In genomic region chr9:92440751-92441046, GRCh38 we compare ENCODE assay signal across 22 cellular contexts. TPM values are rescaled to one million over a fixed set of nuclear protein-coding genes. Genes with fewer than 3 reads are reported as not detected.
A peak's percentile ranks its signal among the peaks of the same experiment; 100 is the strongest.
DNase-seq lines count a peak whose midpoint lies in the region; ATAC-seq, FAIRE-seq and TF ChIP-seq lines count a peak whose summit lies in the region.
"Had no signal": no experiment of that assay in that cellular context is flagged by ENCODE, and none has a peak within 500 bp of the region (broad histone marks: within the 10 kb centered on the region; RNA-seq: fewer than 3 reads in every experiment).

No MANE protein-coding gene starts in this region.

- POLR2A ChIA-PET in activated CD8-positive, alpha-beta T cell treated with anti-CD3 and anti-CD28 coated beads for 36 hours (lab: Charles Lee) = no interaction called here
- POLR2A ChIA-PET in activated CD8-positive, alpha-beta T cell treated with anti-CD3 and anti-CD28 coated beads, Interleukin-2, amount 10 ng/mL, durations not matched to agents 7 days and 5 days (lab: Charles Lee) = no interaction called here
- POLR2A ChIA-PET in T-cell (lab: Charles Lee) = interaction anchor here in 1 of 2 donors (0.6 kb wide), 1 partner anchor 85 kb away, joined by 4 read pairs; no protein-coding TSS in a partner anchor

- DNase-seq in activated CD8-positive, alpha-beta T cell treated with anti-CD3 and anti-CD28 coated beads for 36 hours = no peak
- no peak for DNase-seq in activated CD8-positive, alpha-beta T cell treated with anti-CD3 and anti-CD28 coated beads, Interleukin-2, amount 10 ng/mL, durations not matched to agents 7 days and 5 days
- DNase-seq in T-cell (no peak), NCI-H1694 (lab: John Stamatoyannopoulos, UW) (no peak), RCC 7860 (ENCODE audit: low spot score) (no peak)
- no peak for DNase-seq in stimulated activated naive CD8-positive, alpha-beta T cell treated with anti-CD3 and anti-CD28 coated beads, Interleukin-15, Interleukin-2, amounts not matched to agents 100 U/mL and 50 U/mL, for 24 hours
- DNase-seq: activated CD8-positive, alpha-beta memory T cell treated with anti-CD3 and anti-CD28 coated beads, Interleukin-2, amount 50 U/mL, for 4 hours; brain microvascular endothelial cell; dermis blood vessel endothelial cell; left lung; NCI-H187; NCI-H510A; Right ventricle myocardium superior; stimulated activated naive CD4-positive, alpha-beta T cell; upper lobe of right lung had no signal

- no peaks in the 10 kb centered on the region for H3K9me3 Mint-ChIP-seq in activated CD8-positive, alpha-beta T cell treated with anti-CD3 and anti-CD28 coated beads for 36 hours
- no peaks in the 10 kb centered on the region for H3K9me3 Mint-ChIP-seq in activated CD8-positive, alpha-beta T cell treated with anti-CD3 and anti-CD28 coated beads, Interleukin-2, amount 10 ng/mL, durations not matched to agents 7 days and 5 days (ENCODE audit: insufficient read depth)
- H3K9me3 Mint-ChIP-seq in T-cell = no peaks in the 10 kb centered on the region
- H3K9me3 Mint-ChIP-seq: activated naive CD4-positive, alpha-beta T cell treated with anti-CD3 and anti-CD28 coated beads, Interleukin-2, amount 50 U/mL, for 72 hours had no signal

- peak; percentile 80 for ATAC-seq in activated CD8-positive, alpha-beta T cell treated with anti-CD3 and anti-CD28 coated beads for 36 hours
- ATAC-seq in activated CD8-positive, alpha-beta T cell treated with anti-CD3 and anti-CD28 coated beads, Interleukin-2, amount 10 ng/mL, durations not matched to agents 7 days and 5 days = no peak
- ATAC-seq in GM19395 (IDR thresholded peaks at IDR 0.05; ENCODE audit: unreplicated experiment) (peak; percentile 76), T-cell (replicated peaks in 1 of 4) (peak in 2 of 4 experiments; percentile 9 to 66), GM21576 (IDR thresholded peaks at IDR 0.05; ENCODE audit: unreplicated experiment) (no peak)
- ATAC-seq in stimulated activated naive CD8-positive, alpha-beta T cell treated with anti-CD3 and anti-CD28 coated beads, Interleukin-15, Interleukin-2, amounts not matched to agents 100 U/mL and 50 U/mL, for 24 hours = peak; percentile 43
- ATAC-seq: gastroesophageal sphincter, left lung, upper lobe of right lung, WTC11 had no signal

- FAIRE-seq in RCC 7860 (lab: Jason Lieb, UNC) = no peak

- CTCF ChIA-PET in activated CD8-positive, alpha-beta T cell treated with anti-CD3 and anti-CD28 coated beads for 36 hours (lab: Charles Lee) = no interaction called here
- CTCF ChIA-PET in activated CD8-positive, alpha-beta T cell treated with anti-CD3 and anti-CD28 coated beads, Interleukin-2, amount 10 ng/mL, durations not matched to agents 7 days and 5 days (lab: Charles Lee) = interaction anchor here (1.1 to 2.1 kb wide), 4 partner anchors 33 to 303 kb away, joined by 3 to 9 read pairs (median 5); no protein-coding TSS in a partner anchor
- CTCF ChIA-PET in T-cell (lab: Charles Lee) = interaction anchor here (0.8 to 1.2 kb wide), 2 partner anchors 98 to 302 kb away, joined by 3 read pairs; no protein-coding TSS in a partner anchor

- intact Hi-C loops in activated CD8-positive, alpha-beta T cell treated with anti-CD3 and anti-CD28 coated beads for 36 hours (cut with micrococcal nuclease) = loop anchor here (10.0 kb wide), 1 partner anchor 116 kb away; the partner anchor contains the start of genes CENPP and NOL8

- no peak for TF ChIP-seq CTCF in activated CD8-positive, alpha-beta T cell treated with anti-CD3 and anti-CD28 coated beads for 36 hours (IDR thresholded peaks at IDR 0.05)

- H3K36me3 Mint-ChIP-seq in activated CD8-positive, alpha-beta T cell treated with anti-CD3 and anti-CD28 coated beads for 36 hours (ENCODE audit: low read depth) = no peaks in the 10 kb centered on the region
- H3K36me3 Mint-ChIP-seq in activated CD8-positive, alpha-beta T cell treated with anti-CD3 and anti-CD28 coated beads, Interleukin-2, amount 10 ng/mL, durations not matched to agents 7 days and 5 days (ENCODE audit: low read depth) = no peaks in the 10 kb centered on the region
- H3K36me3 Mint-ChIP-seq in T-cell = no peaks in the 10 kb centered on the region
- H3K36me3 Mint-ChIP-seq: activated naive CD4-positive, alpha-beta T cell treated with anti-CD3 and anti-CD28 coated beads, Interleukin-2, amount 50 U/mL, for 72 hours; WTC11 had no signal

- no peaks in the 10 kb centered on the region for H3K27me3 Mint-ChIP-seq in activated CD8-positive, alpha-beta T cell treated with anti-CD3 and anti-CD28 coated beads for 36 hours
- no peaks in the 10 kb centered on the region for H3K27me3 Mint-ChIP-seq in activated CD8-positive, alpha-beta T cell treated with anti-CD3 and anti-CD28 coated beads, Interleukin-2, amount 10 ng/mL, durations not matched to agents 7 days and 5 days (ENCODE audit: low read depth)
- H3K27me3 Mint-ChIP-seq in T-cell = no peaks in the 10 kb centered on the region

- H3K4me1 Mint-ChIP-seq in activated CD8-positive, alpha-beta T cell treated with anti-CD3 and anti-CD28 coated beads for 36 hours (ENCODE audit: low read depth) = peaks cover 8% of the 10 kb centered on the region
- peaks cover 11% of the 10 kb centered on the region for H3K4me1 Mint-ChIP-seq in activated CD8-positive, alpha-beta T cell treated with anti-CD3 and anti-CD28 coated beads, Interleukin-2, amount 10 ng/mL, durations not matched to agents 7 days and 5 days (ENCODE audit: low read depth)
- peaks cover 0 to 12% (median 0%) of the 10 kb centered on the region in 3 donors for H3K4me1 Mint-ChIP-seq in T-cell
- H3K4me1 Mint-ChIP-seq: WTC11 had no signal

- no peak overlapping the region for H3K27ac Mint-ChIP-seq in activated CD8-positive, alpha-beta T cell treated with anti-CD3 and anti-CD28 coated beads for 36 hours
- H3K27ac Mint-ChIP-seq in activated CD8-positive, alpha-beta T cell treated with anti-CD3 and anti-CD28 coated beads, Interleukin-2, amount 10 ng/mL, durations not matched to agents 7 days and 5 days = no peak overlapping the region
- peak overlapping the region; percentile 37 to 71 for H3K27ac Mint-ChIP-seq in T-cell
- H3K27ac Mint-ChIP-seq: activated naive CD4-positive, alpha-beta T cell treated with anti-CD3 and anti-CD28 coated beads, Interleukin-2, amount 50 U/mL, for 72 hours; WTC11 had no signal

- no peak overlapping the region for H3K4me3 Mint-ChIP-seq in activated CD8-positive, alpha-beta T cell treated with anti-CD3 and anti-CD28 coated beads for 36 hours
- H3K4me3 Mint-ChIP-seq in activated CD8-positive, alpha-beta T cell treated with anti-CD3 and anti-CD28 coated beads, Interleukin-2, amount 10 ng/mL, durations not matched to agents 7 days and 5 days = no peak overlapping the region
- H3K4me3 Mint-ChIP-seq in T-cell = peak overlapping the region in 1 of 3 donors; percentile 58
- H3K4me3 Mint-ChIP-seq: WTC11 had no signal

RNA-seq across cellular contexts. Expression of gene OMD, which starts 16.4 kb away (rescaled TPM):
- total RNA-seq in activated CD8-positive, alpha-beta T cell treated with anti-CD3 and anti-CD28 coated beads for 36 hours = not detected
- not detected for total RNA-seq in activated CD8-positive, alpha-beta T cell treated with anti-CD3 and anti-CD28 coated beads, Interleukin-2, amount 10 ng/mL, durations not matched to agents 7 days and 5 days
- not detected for total RNA-seq in T-cell
- total RNA-seq: activated naive CD4-positive, alpha-beta T cell treated with anti-CD3 and anti-CD28 coated beads, Interleukin-2, amount 50 U/mL, for 72 hours; mononuclear cell; renal cortical epithelial cell; WTC11 had no signal

RNA-seq across cellular contexts. Expression of gene OGN, which starts 36.3 kb away (rescaled TPM):
- total RNA-seq in activated CD8-positive, alpha-beta T cell treated with anti-CD3 and anti-CD28 coated beads for 36 hours = not detected
- total RNA-seq in activated CD8-positive, alpha-beta T cell treated with anti-CD3 and anti-CD28 coated beads, Interleukin-2, amount 10 ng/mL, durations not matched to agents 7 days and 5 days = not detected
- under 1 TPM; 0.10 to 0.41 (median 0.23) TPM for total RNA-seq in T-cell
- total RNA-seq: activated naive CD4-positive, alpha-beta T cell treated with anti-CD3 and anti-CD28 coated beads, Interleukin-2, amount 50 U/mL, for 72 hours; dermis blood vessel endothelial cell; renal cortical epithelial cell; WTC11 had no signal

RNA-seq across cellular contexts. Expression of gene ASPN, which starts 41.6 kb away (rescaled TPM):
- not detected for total RNA-seq in activated CD8-positive, alpha-beta T cell treated with anti-CD3 and anti-CD28 coated beads for 36 hours
- not detected for total RNA-seq in activated CD8-positive, alpha-beta T cell treated with anti-CD3 and anti-CD28 coated beads, Interleukin-2, amount 10 ng/mL, durations not matched to agents 7 days and 5 days
- total RNA-seq in T-cell = not detected
- total RNA-seq: activated naive CD4-positive, alpha-beta T cell treated with anti-CD3 and anti-CD28 coated beads, Interleukin-2, amount 50 U/mL, for 72 hours; dermis blood vessel endothelial cell; mononuclear cell; renal cortical epithelial cell; WTC11 had no signal

Comparison
In these comparisons a context has a peak if more than half of its experiments do, and no peak if none do; other contexts are left out.
1. ATAC-seq: peak in activated CD8-positive, alpha-beta T cell treated with anti-CD3 and anti-CD28 coated beads for 36 hours (single experiment), GM19395 (single experiment) and stimulated activated naive CD8-positive, alpha-beta T cell treated with anti-CD3 and anti-CD28 coated beads, Interleukin-15, Interleukin-2, amounts not matched to agents 100 U/mL and 50 U/mL, for 24 hours (single experiment); none in activated CD8-positive, alpha-beta T cell treated with anti-CD3 and anti-CD28 coated beads, Interleukin-2, amount 10 ng/mL, durations not matched to agents 7 days and 5 days (single experiment) and GM21576 (single experiment).
2. H3K27ac Mint-ChIP-seq: peak in T-cell (2 of 2); none in activated CD8-positive, alpha-beta T cell treated with anti-CD3 and anti-CD28 coated beads for 36 hours (single experiment) and activated CD8-positive, alpha-beta T cell treated with anti-CD3 and anti-CD28 coated beads, Interleukin-2, amount 10 ng/mL, durations not matched to agents 7 days and 5 days (single experiment).